In genomic region chr18:57792741-57793629, GRCh38 we compare ENCODE assay signal across 12 cellular contexts. TPM values are rescaled to one million over a fixed set of nuclear protein-coding genes. Genes with fewer than 3 reads are reported as not detected.
DNase-seq lines count a peak whose midpoint lies in the region; ATAC-seq, FAIRE-seq and TF ChIP-seq lines count a peak whose summit lies in the region.
"Had no signal": no experiment of that assay in that cellular context is flagged by ENCODE, and none has a peak within 500 bp of the region (broad histone marks: within the 10 kb centered on the region; RNA-seq: fewer than 3 reads in every experiment).

No MANE protein-coding gene starts in this region.

- peaks cover 9% of the 10 kb centered on the region for H3K36me3 Mint-ChIP-seq in type B pancreatic cell
- H3K36me3 Mint-ChIP-seq in T-helper 2 cell treated with Interferon-gamma antibody and Interleukin-4, amounts not matched to agents 5 μg/mL and 100 μg/mL, for 36 hours (ENCODE audit: low read depth): no peaks in the 10 kb centered on the region
- H3K36me3 Mint-ChIP-seq: activated naive CD4-positive, alpha-beta T cell treated with anti-CD3 and anti-CD28 coated beads, Interleukin-2, amount 10 ng/mL, durations not matched to agents 7 days and 5 days had no signal

- peak overlapping the region in 1 of 3 experiments; percentile 12 for H3K4me3 ChIP-seq in endothelial cell of umbilical vein (replicated peaks in 1 of 3; ENCODE audit: insufficient read depth in 1 of 3, low read depth in 1 of 3, low read length in 3 of 3)
- no peak overlapping the region for H3K4me3 ChIP-seq in mucosa of descending colon

- H3K9me1 ChIP-seq in endothelial cell of umbilical vein (replicated peaks; ENCODE audit: control insufficient read depth, extremely low read depth, insufficient read depth, low read length): no peaks in the 10 kb centered on the region

- H3K4me1 ChIP-seq in endothelial cell of umbilical vein (ENCODE audit: control insufficient read depth, extremely low read depth, insufficient read depth, low read length): peaks cover 59% of the 10 kb centered on the region
- H3K4me1 ChIP-seq in mucosa of descending colon (ENCODE audit: low read depth): peaks cover 35% of the 10 kb centered on the region

- POLR2A ChIA-PET in endothelial cell of umbilical vein (lab: Charles Lee): interaction anchor here (1.4 to 1.8 kb wide), 3 partner anchors 9 to 27 kb away, joined by 5 to 14 read pairs (median 5); no protein-coding TSS in a partner anchor

- peaks cover 74% of the 10 kb centered on the region for H3K79me2 ChIP-seq in endothelial cell of umbilical vein (ENCODE audit: control insufficient read depth, insufficient read depth, low read length)

- H2AFZ ChIP-seq in endothelial cell of umbilical vein (ENCODE audit: low read depth, low read length): no peak overlapping the region

- no peaks in the 10 kb centered on the region for H3K9me3 Mint-ChIP-seq in type B pancreatic cell
- H3K9me3 Mint-ChIP-seq in T-helper 2 cell treated with Interferon-gamma antibody and Interleukin-4, amounts not matched to agents 5 μg/mL and 100 μg/mL, for 36 hours: peaks cover 4% of the 10 kb centered on the region

- H3K27ac Mint-ChIP-seq in type B pancreatic cell: peak overlapping the region; percentile 76
- no peak overlapping the region for H3K27ac Mint-ChIP-seq in T-helper 2 cell treated with Interferon-gamma antibody and Interleukin-4, amounts not matched to agents 5 μg/mL and 100 μg/mL, for 36 hours
- H3K27ac Mint-ChIP-seq: activated naive CD4-positive, alpha-beta T cell treated with anti-CD3 and anti-CD28 coated beads, Interleukin-2, amount 10 ng/mL, durations not matched to agents 7 days and 5 days had no signal

- TF ChIP-seq CTCF in endothelial cell of umbilical vein (IDR thresholded peaks at IDR 0.05; ENCODE audit: extremely low read depth in 1 of 2, insufficient read depth in 1 of 2, low read depth in 1 of 2, low read length in 2 of 2) (no peak), mucosa of descending colon (IDR thresholded peaks at IDR 0.05) (no peak), type B pancreatic cell (conservative IDR thresholded peaks at IDR 0.05) (no peak)

- H3K36me3 ChIP-seq in endothelial cell of umbilical vein (ENCODE audit: control insufficient read depth in 2 of 2, extremely low read depth in 1 of 2, insufficient read depth in 2 of 2, low read length in 2 of 2) (no peaks in the 10 kb centered on the region), mucosa of descending colon (ENCODE audit: low read depth) (no peaks in the 10 kb centered on the region)

- FAIRE-seq in endothelial cell of umbilical vein (lab: Jason Lieb, UNC): peak; percentile 85
- FAIRE-seq: keratinocyte had no signal

- H3K4me2 ChIP-seq in endothelial cell of umbilical vein (ENCODE audit: insufficient read depth, low read length): peak overlapping the region; percentile 23

- H3K9ac ChIP-seq in endothelial cell of umbilical vein (replicated peaks; ENCODE audit: extremely low read depth, insufficient read depth, low read length): peak overlapping the region; percentile 22

- DNase-seq in NCI-H748 treated with DMSO at 0.1 percent for 48 hours (lab: John Stamatoyannopoulos, UW): peak; percentile 85
- peak; percentile 92 for DNase-seq in endothelial cell of umbilical vein (ENCODE audit: low read depth, low spot score)
- DNase-seq in mucosa of descending colon: no peak
- no peak for DNase-seq in type B pancreatic cell (ENCODE audit: extremely low spot score, unreplicated experiment)
- no peak for DNase-seq in T-helper 2 cell treated with Interferon-gamma antibody and Interleukin-4, amounts not matched to agents 5 μg/mL and 100 μg/mL, for 36 hours (ENCODE audit: low spot score)
- DNase-seq in mesenteric fat pad (ENCODE audit: low spot score): no peak
- DNase-seq: activated CD4-positive, alpha-beta T cell treated with anti-CD3 and anti-CD28 coated beads for 48 hours; activated naive CD4-positive, alpha-beta T cell treated with anti-CD3 and anti-CD28 coated beads, Interleukin-2, amount 10 ng/mL, durations not matched to agents 7 days and 5 days; DMS153; NCI-H2081 had no signal

- H3K4me1 Mint-ChIP-seq in type B pancreatic cell (ENCODE audit: unreplicated experiment): peaks cover 29% of the 10 kb centered on the region
- no peaks in the 10 kb centered on the region for H3K4me1 Mint-ChIP-seq in T-helper 2 cell treated with Interferon-gamma antibody and Interleukin-4, amounts not matched to agents 5 μg/mL and 100 μg/mL, for 36 hours (ENCODE audit: low read depth)

- ATAC-seq in mucosa of descending colon: peak; percentile 33
- ATAC-seq in GM19395 (IDR thresholded peaks at IDR 0.05; ENCODE audit: unreplicated experiment): no peak

- peak overlapping the region; percentile 9 for H3K4me3 Mint-ChIP-seq in type B pancreatic cell
- H3K4me3 Mint-ChIP-seq in T-helper 2 cell treated with Interferon-gamma antibody and Interleukin-4, amounts not matched to agents 5 μg/mL and 100 μg/mL, for 36 hours: no peak overlapping the region
- H3K4me3 Mint-ChIP-seq: activated naive CD4-positive, alpha-beta T cell treated with anti-CD3 and anti-CD28 coated beads, Interleukin-2, amount 10 ng/mL, durations not matched to agents 7 days and 5 days had no signal

- no peaks in the 10 kb centered on the region for H3K27me3 Mint-ChIP-seq in type B pancreatic cell
- peaks cover 8% of the 10 kb centered on the region for H3K27me3 Mint-ChIP-seq in T-helper 2 cell treated with Interferon-gamma antibody and Interleukin-4, amounts not matched to agents 5 μg/mL and 100 μg/mL, for 36 hours (ENCODE audit: low read depth)

- BruUV-seq in endothelial cell of umbilical vein (replicated peaks; lab: Mats Ljungman, UMichigan): TSS peak; percentile 58

- no peak for TF ChIP-seq POLR2A in endothelial cell of umbilical vein (IDR thresholded peaks at IDR 0.05; ENCODE audit: low read depth, low read length)

- peak overlapping the region; percentile 59 for H3K27ac ChIP-seq in endothelial cell of umbilical vein (ENCODE audit: insufficient read depth, low read depth, low read length)

- no peaks in the 10 kb centered on the region for H4K20me1 ChIP-seq in endothelial cell of umbilical vein (replicated peaks; ENCODE audit: control insufficient read depth, extremely low read depth, insufficient read depth, low read length)

- intact Hi-C loops in endothelial cell of umbilical vein (cut with micrococcal nuclease): loop anchor here (1.0 kb wide), 1 partner anchor 8 kb away; no protein-coding TSS in a partner anchor
- intact Hi-C loops in mucosa of descending colon (cut with DNase I, micrococcal nuclease): no loop called here

- CTCF ChIA-PET in endothelial cell of umbilical vein (lab: Charles Lee): interaction anchor here (0.7 to 3.2 kb wide), 7 partner anchors 9 to 328 kb away, joined by 3 to 12 read pairs (median 6); no protein-coding TSS in a partner anchor

- no peaks in the 10 kb centered on the region for H3K27me3 ChIP-seq in endothelial cell of umbilical vein (ENCODE audit: control insufficient read depth in 2 of 2, insufficient read depth in 2 of 2, low read length in 2 of 2)

- dilution Hi-C loops in endothelial cell of umbilical vein (cut with MboI; ENCODE audit: extremely low pct_ligation_motif_present, low sequenced_read_pairs): no loop called here

- H3K9me3 ChIP-seq in endothelial cell of umbilical vein (replicated peaks; ENCODE audit: control insufficient read depth, insufficient read depth, low read length): no peaks in the 10 kb centered on the region
- H3K9me3 ChIP-seq in mucosa of descending colon: no peaks in the 10 kb centered on the region

TF ChIP-seq in endothelial cell of umbilical vein, 7 proteins besides CTCF, POLR2A, EP300 and RAD21:
- TF ChIP-seq FOS (IDR thresholded peaks at IDR 0.05; ENCODE audit: borderline replicate concordance, insufficient read depth, low read length): no peak
- peak; percentile 21 for TF ChIP-seq GATA2 (IDR thresholded peaks at IDR 0.05; ENCODE audit: insufficient read depth, insufficient read length, low read depth, low read length)
- TF ChIP-seq EZH2 (IDR thresholded peaks at IDR 0.05; ENCODE audit: borderline replicate concordance, low read depth, low read length, severe bottlenecking): no peak
- TF ChIP-seq POLR2AphosphoS5 (IDR thresholded peaks at IDR 0.05; ENCODE audit: insufficient read depth, low read depth, low read length): no peak
- TF ChIP-seq MYC (IDR thresholded peaks at IDR 0.05; ENCODE audit: low read depth, low read length): no peak

RNA-seq across cellular contexts. Expression of gene ATP8B1, which starts 10.1 kb away (rescaled TPM):
- 86.5 and 100 TPM in 2 replicates for total RNA-seq in endothelial cell of umbilical vein
- polyA plus RNA-seq in endothelial cell of umbilical vein: 42.7 and 49.3 TPM in 2 replicates
- 32.7 and 33.4 TPM in 2 replicates for polyA plus RNA-seq in endothelial cell of umbilical vein (2011; cell fraction: cytosol; rRNA removed)
- 82.2 and 90.1 TPM in 2 replicates for polyA plus RNA-seq in endothelial cell of umbilical vein (2011; cell fraction: nucleus; rRNA removed)
- 17.7 and 27.5 TPM in 2 replicates for polyA plus RNA-seq in endothelial cell of umbilical vein (2012)
- 164 and 167 TPM in 2 replicates for polyA minus RNA-seq in endothelial cell of umbilical vein
- polyA minus RNA-seq in endothelial cell of umbilical vein (2011; cell fraction: cytosol; rRNA and poly(A)+ RNA removed): 0.72 TPM
- polyA minus RNA-seq in endothelial cell of umbilical vein (2011; cell fraction: nucleus; rRNA and poly(A)+ RNA removed): 135 and 183 TPM in 2 replicates
- 100 to 1,000 TPM; 175 to 406 (median 316) TPM for total RNA-seq in mucosa of descending colon
- total RNA-seq in type B pancreatic cell (ENCODE audit: low replicate concordance): 21.7 and 52.9 TPM in 2 replicates
- 7.8 TPM for total RNA-seq in mesenteric fat pad

Comparison
In these comparisons a context has a peak if more than half of its experiments do, and no peak if none do; other contexts are left out.
1. DNase-seq: peak in NCI-H748 treated with DMSO at 0.1 percent for 48 hours (single experiment) and endothelial cell of umbilical vein (single experiment); none in mucosa of descending colon (0 of 3), type B pancreatic cell (single experiment), T-helper 2 cell treated with Interferon-gamma antibody and Interleukin-4, amounts not matched to agents 5 μg/mL and 100 μg/mL, for 36 hours (single experiment) and mesenteric fat pad (single experiment).